33 cellular contexts compared by ENCODE assay signal in genomic region chr7:7495171-7495570, GRCh38.
"Had no signal": no experiment of that assay in that cellular context is flagged by ENCODE, and none has a peak within 500 bp of the region (broad histone marks: within the 10 kb centered on the region; RNA-seq: fewer than 3 reads in every experiment).

No MANE protein-coding gene starts in this region.

- H3K27me3 ChIP-seq: adrenal gland, body of pancreas, brain microvascular endothelial cell, breast epithelium had no signal

- H3K27ac ChIP-seq: adrenal gland, body of pancreas, brain microvascular endothelial cell, breast epithelium, VCaP had no signal

- H3K36me3 ChIP-seq: adrenal gland, brain microvascular endothelial cell, breast epithelium had no signal

- ATAC-seq: activated CD8-positive, alpha-beta T cell treated with anti-CD3 and anti-CD28 coated beads for 36 hours; activated naive CD4-positive, alpha-beta T cell treated with anti-CD3 and anti-CD28 coated beads, Interleukin-2, amount 50 U/mL, for 72 hours; activated T-cell treated with anti-CD3 and anti-CD28 coated beads, Interleukin-2, amount 50 U/mL, for 4 hours; activated T-cell treated with anti-CD3 and anti-CD28 coated beads, Interleukin-2, amount 50 U/mL, for 72 hours; activated T-helper 17 cell treated with anti-CD3 and anti-CD28 coated beads, Interleukin-2, amount 50 U/mL, for 72 hours; body of pancreas had no signal

- FAIRE-seq: astrocyte, TTC549 had no signal

- H3K9me3 ChIP-seq: adrenal gland, body of pancreas, breast epithelium had no signal

- H3K4me1 ChIP-seq: adrenal gland, body of pancreas, breast epithelium had no signal

- H3K4me3 ChIP-seq: adrenal gland, body of pancreas, breast epithelium had no signal

- DNase-seq: activated B cell treated with CpG ODN at 0.5 μM for 24 hours; activated CD4-positive, alpha-beta memory T cell treated with anti-CD3 and anti-CD28 coated beads for 36 hours; activated CD4-positive, alpha-beta T cell treated with anti-CD3 and anti-CD28 coated beads for 4 hours; activated CD4-positive, alpha-beta T cell treated with anti-CD3 and anti-CD28 coated beads, Interleukin-2, amount 10 ng/mL, durations not matched to agents 24 days and 14 days; activated CD4-positive, alpha-beta T cell treated with anti-CD3 and anti-CD28 coated beads, Interleukin-2, amount 50 U/mL, for 1 hour; activated CD4-positive, alpha-beta T cell treated with anti-CD3 and anti-CD28 coated beads, Interleukin-2, amount 50 U/mL, for 4 hours; activated CD4-positive, CD25-positive, alpha-beta regulatory T cell treated with anti-CD3 and anti-CD28 coated beads, Interleukin-2, amount 50 U/mL, for 72 hours; activated CD8-positive, alpha-beta memory T cell treated with anti-CD3 and anti-CD28 coated beads, Interleukin-2, amount 50 U/mL, for 4 hours; activated CD8-positive, alpha-beta T cell treated with anti-CD3 and anti-CD28 coated beads for 36 hours; activated effector memory CD4-positive, alpha-beta T cell treated with anti-CD3 and anti-CD28 coated beads, Interleukin-2, amount 50 U/mL, for 16 hours; activated gamma-delta T cell treated with Interleukin-2 at 50 U/mL for 16 hours; activated naive CD4-positive, alpha-beta T cell; activated naive CD4-positive, alpha-beta T cell treated with anti-CD3 and anti-CD28 coated beads for 36 hours; activated naive CD4-positive, alpha-beta T cell treated with anti-CD3 and anti-CD28 coated beads, Interleukin-2, amount 50 U/mL, for 16 hours; activated naive CD8-positive, alpha-beta T cell treated with anti-CD3 and anti-CD28 coated beads for 36 hours; activated T-cell treated with anti-CD3 and anti-CD28 coated beads for 4 hours; activated T-cell treated with anti-CD3 and anti-CD28 coated beads, Interleukin-2, amount 50 U/mL, for 1 hour; activated T-cell treated with anti-CD3 and anti-CD28 coated beads, Interleukin-2, amount 50 U/mL, for 4 hours; activated T-cell treated with anti-CD3 and anti-CD28 coated beads, Interleukin-2, amount 50 U/mL, for 72 hours; adrenal gland; amniotic stem cell; aorta; body of pancreas; brain microvascular endothelial cell; central memory CD4-positive, alpha-beta T cell; T-helper 2 cell; T-helper 9 cell had no signal
